Comparison of ENCODE assay signal across 31 cellular contexts in the genomic region with DNA sequence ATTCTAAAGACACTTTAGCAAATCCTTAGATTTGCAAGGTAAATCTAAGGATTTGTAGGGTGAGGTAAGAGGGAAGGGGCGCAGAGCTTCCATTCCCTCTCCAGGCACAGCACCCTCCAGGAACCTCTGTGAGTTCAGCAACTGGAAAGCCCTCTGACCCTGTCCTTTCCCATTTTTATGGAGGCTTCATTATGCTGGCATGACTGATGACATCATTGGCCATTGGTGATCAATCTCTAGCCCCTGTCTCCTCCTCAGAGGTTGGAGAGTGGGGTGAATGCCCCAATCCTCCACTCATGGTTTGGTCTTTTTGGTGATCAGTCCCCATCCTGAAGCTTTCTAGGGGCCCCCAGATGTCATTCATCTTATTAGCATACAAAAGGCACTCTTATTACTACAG.
"Had no signal": no experiment of that assay in that cellular context is flagged by ENCODE, and none has a peak within 500 bp of the region (broad histone marks: within the 10 kb centered on the region; RNA-seq: fewer than 3 reads in every experiment).

No MANE protein-coding gene starts in this region.

- ATAC-seq: activated T-cell treated with anti-CD3 and anti-CD28 coated beads, Interleukin-2, amount 50 U/mL, for 72 hours; body of pancreas; effector memory CD8-positive, alpha-beta T cell; WTC11 had no signal

- H3K4me1 ChIP-seq: adrenal gland, body of pancreas, esophagus muscularis mucosa, foreskin keratinocyte, gastrocnemius medialis had no signal

- H3K27ac Mint-ChIP-seq: activated CD4-positive, alpha-beta memory T cell treated with anti-CD3 and anti-CD28 coated beads, Interleukin-2, amount 10 ng/mL, durations not matched to agents 7 days and 5 days; activated CD4-positive, alpha-beta T cell treated with anti-CD3 and anti-CD28 coated beads, Interleukin-2, amount 10 ng/mL, durations not matched to agents 7 days and 5 days; activated naive CD4-positive, alpha-beta T cell treated with anti-CD3 and anti-CD28 coated beads, Interleukin-2, amount 10 ng/mL, durations not matched to agents 7 days and 5 days; activated naive CD4-positive, alpha-beta T cell treated with anti-CD3 and anti-CD28 coated beads, Interleukin-2, amount 50 U/mL, for 72 hours; activated T-cell treated with anti-CD3 and anti-CD28 coated beads, Interleukin-2, amount 50 U/mL, for 24 hours; activated T-cell treated with anti-CD3 and anti-CD28 coated beads, Interleukin-2, amount 50 U/mL, for 72 hours; effector memory CD8-positive, alpha-beta T cell; WTC11 had no signal

- H3K36me3 ChIP-seq: adrenal gland, esophagus muscularis mucosa, gastrocnemius medialis, heart left ventricle had no signal

- H3K9me3 Mint-ChIP-seq: activated CD4-positive, alpha-beta memory T cell treated with anti-CD3 and anti-CD28 coated beads, Interleukin-2, amount 10 ng/mL, durations not matched to agents 7 days and 5 days; activated CD4-positive, alpha-beta T cell treated with anti-CD3 and anti-CD28 coated beads, Interleukin-2, amount 10 ng/mL, durations not matched to agents 7 days and 5 days; activated naive CD4-positive, alpha-beta T cell treated with anti-CD3 and anti-CD28 coated beads, Interleukin-2, amount 10 ng/mL, durations not matched to agents 7 days and 5 days; activated naive CD4-positive, alpha-beta T cell treated with anti-CD3 and anti-CD28 coated beads, Interleukin-2, amount 50 U/mL, for 72 hours; activated T-cell treated with anti-CD3 and anti-CD28 coated beads, Interleukin-2, amount 50 U/mL, for 24 hours; activated T-cell treated with anti-CD3 and anti-CD28 coated beads, Interleukin-2, amount 50 U/mL, for 72 hours; effector memory CD8-positive, alpha-beta T cell; WTC11 had no signal

- H3K27ac ChIP-seq: adrenal gland, body of pancreas, esophagus muscularis mucosa, foreskin keratinocyte, VCaP had no signal

- H3K4me3 Mint-ChIP-seq: activated CD4-positive, alpha-beta memory T cell treated with anti-CD3 and anti-CD28 coated beads, Interleukin-2, amount 10 ng/mL, durations not matched to agents 7 days and 5 days; activated CD4-positive, alpha-beta T cell treated with anti-CD3 and anti-CD28 coated beads, Interleukin-2, amount 10 ng/mL, durations not matched to agents 7 days and 5 days; activated naive CD4-positive, alpha-beta T cell treated with anti-CD3 and anti-CD28 coated beads, Interleukin-2, amount 10 ng/mL, durations not matched to agents 7 days and 5 days; activated T-cell treated with anti-CD3 and anti-CD28 coated beads, Interleukin-2, amount 50 U/mL, for 24 hours; activated T-cell treated with anti-CD3 and anti-CD28 coated beads, Interleukin-2, amount 50 U/mL, for 72 hours; effector memory CD8-positive, alpha-beta T cell; WTC11 had no signal

- DNase-seq: activated CD4-positive, alpha-beta memory T cell treated with anti-CD3 and anti-CD28 coated beads, Interleukin-2, amount 10 ng/mL, durations not matched to agents 7 days and 5 days; activated CD4-positive, alpha-beta T cell treated with anti-CD3 and anti-CD28 coated beads for 1 hour; activated CD4-positive, alpha-beta T cell treated with anti-CD3 and anti-CD28 coated beads for 4 hours; activated CD4-positive, alpha-beta T cell treated with anti-CD3 and anti-CD28 coated beads, Interleukin-2, amount 10 ng/mL, durations not matched to agents 7 days and 5 days; activated CD4-positive, alpha-beta T cell treated with anti-CD3 and anti-CD28 coated beads, Interleukin-2, amount 50 U/mL, for 4 hours; activated CD8-positive, alpha-beta memory T cell treated with anti-CD3 and anti-CD28 coated beads, Interleukin-2, amount 50 U/mL, for 48 hours; activated gamma-delta T cell; activated naive CD4-positive, alpha-beta T cell; activated naive CD4-positive, alpha-beta T cell treated with anti-CD3 and anti-CD28 coated beads, Interleukin-2, amount 10 ng/mL, durations not matched to agents 7 days and 5 days; activated T-cell treated with anti-CD3 and anti-CD28 coated beads for 4 hours; activated T-cell treated with anti-CD3 and anti-CD28 coated beads, Interleukin-2, amount 50 U/mL, for 24 hours; activated T-cell treated with anti-CD3 and anti-CD28 coated beads, Interleukin-2, amount 50 U/mL, for 72 hours; adrenal gland; aorta; body of pancreas; cortex of kidney; dermis blood vessel endothelial cell; effector CD4-positive, alpha-beta T cell; effector memory CD8-positive, alpha-beta T cell; erythroblast; glutamatergic neuron; T-helper 2 cell had no signal

- H3K27me3 ChIP-seq: adrenal gland, body of pancreas, esophagus muscularis mucosa, foreskin keratinocyte, gastrocnemius medialis, heart left ventricle had no signal

- FAIRE-seq: colon, TTC549 had no signal

- H3K4me1 Mint-ChIP-seq: activated naive CD4-positive, alpha-beta T cell treated with anti-CD3 and anti-CD28 coated beads, Interleukin-2, amount 10 ng/mL, durations not matched to agents 7 days and 5 days; WTC11 had no signal

- H3K9me3 ChIP-seq: adrenal gland, body of pancreas, esophagus muscularis mucosa, gastrocnemius medialis, heart left ventricle had no signal

- H3K4me3 ChIP-seq: adrenal gland, body of pancreas, esophagus muscularis mucosa, gastrocnemius medialis, heart left ventricle had no signal

- H3K36me3 Mint-ChIP-seq: activated naive CD4-positive, alpha-beta T cell treated with anti-CD3 and anti-CD28 coated beads, Interleukin-2, amount 10 ng/mL, durations not matched to agents 7 days and 5 days; activated naive CD4-positive, alpha-beta T cell treated with anti-CD3 and anti-CD28 coated beads, Interleukin-2, amount 50 U/mL, for 72 hours; WTC11 had no signal
